Comparison of ENCODE assay signal across 1 cellular context in genomic region chr20:36306557-36307411, GRCh38.
TF ChIP-seq lines count a peak whose summit lies in the region.

No MANE protein-coding gene starts in this region.

TF ChIP-seq in K562, 482 proteins besides CTCF, POLR2A, EP300 and RAD21:
- TF ChIP-seq ZNF584 (CRISPR knock-in tag; IDR thresholded peaks at IDR 0.05; ENCODE audit: low read depth), result no peak
- no peak for TF ChIP-seq ZBTB2 (IDR thresholded peaks at IDR 0.05)
- TF ChIP-seq FIP1L1 (IDR thresholded peaks at IDR 0.05; ENCODE audit: low read depth, low read length, poor library complexity, severe bottlenecking), result peak; percentile 33
